Comparison of ENCODE assay signal across 29 cellular contexts in the genomic region with DNA sequence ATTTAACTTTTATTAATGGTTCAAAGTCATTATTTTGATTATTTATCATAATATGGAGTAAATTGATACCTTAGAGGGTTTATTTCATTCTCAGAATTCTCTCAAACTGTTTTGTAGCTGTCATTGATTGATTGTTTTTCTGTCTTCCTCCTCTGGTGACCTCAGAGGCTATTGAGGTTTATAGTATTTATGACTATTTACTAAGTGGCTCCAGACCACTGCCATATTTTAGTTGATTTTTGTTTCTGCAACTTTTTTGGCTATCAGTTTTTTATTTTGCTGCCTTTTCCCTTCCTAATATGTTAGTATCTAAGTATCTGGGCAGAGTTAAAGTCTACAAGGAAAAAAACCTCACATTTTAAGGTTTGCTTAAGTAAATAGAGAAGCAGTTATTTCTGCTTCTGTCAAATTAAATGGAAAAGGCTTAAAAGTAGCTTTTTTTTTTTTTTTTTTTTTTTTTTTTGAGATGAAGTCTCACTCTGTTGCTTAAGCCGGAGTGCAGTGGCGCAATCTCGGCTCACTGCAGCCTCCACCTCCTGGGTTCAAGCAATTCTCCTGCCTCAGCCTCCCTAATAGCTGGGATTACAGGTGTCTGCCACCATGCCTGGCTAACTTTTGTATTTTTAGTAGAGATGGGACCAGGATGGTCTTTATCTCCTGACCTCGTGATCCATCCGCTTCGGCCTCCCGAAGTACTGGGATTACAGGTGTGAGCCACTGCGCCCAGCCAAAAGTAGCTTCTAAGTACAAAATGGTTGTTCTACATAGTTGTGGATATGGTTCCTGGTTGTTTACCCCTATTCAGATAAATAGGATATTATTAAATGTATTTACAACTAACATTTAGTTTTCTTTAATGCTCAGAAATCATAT. TPM values are rescaled to one million over a fixed set of nuclear protein-coding genes. Genes with fewer than 3 reads are reported as not detected.
A peak's percentile ranks its signal among the peaks of the same experiment; 100 is the strongest.
DNase-seq lines count a peak whose midpoint lies in the region; ATAC-seq, FAIRE-seq and TF ChIP-seq lines count a peak whose summit lies in the region.
"Had no signal": no experiment of that assay in that cellular context is flagged by ENCODE, and none has a peak within 500 bp of the region (broad histone marks: within the 10 kb centered on the region; RNA-seq: fewer than 3 reads in every experiment).

No MANE protein-coding gene starts in this region.

- H4K20me1 ChIP-seq in SK-N-SH (ENCODE audit: insufficient read depth) (peaks cover 98% of the 10 kb centered on the region), MM.1S (ENCODE audit: insufficient read depth, low read length) (peaks cover 57% of the 10 kb centered on the region), endothelial cell of umbilical vein (replicated peaks; ENCODE audit: control insufficient read depth, extremely low read depth, insufficient read depth, low read length) (peaks cover 30% of the 10 kb centered on the region)
- H4K20me1 ChIP-seq in BLaER1 treated with 17β-estradiol and CSF1 and Interleukin-3, amounts not matched to agents 10 nM and 100 nM, result peaks cover 90 to 100% (median 98%) of the 10 kb centered on the region in 11 experiments

- H3K9me1 ChIP-seq in endothelial cell of umbilical vein (replicated peaks; ENCODE audit: control insufficient read depth, extremely low read depth, insufficient read depth, low read length), result no peaks in the 10 kb centered on the region

- H3K9me2 ChIP-seq in SK-N-SH (no peaks in the 10 kb centered on the region), MM.1S (replicated peaks; ENCODE audit: insufficient read depth, low read length) (no peaks in the 10 kb centered on the region)

- H3K9me3 Mint-ChIP-seq in CD14-positive monocyte, result no peaks in the 10 kb centered on the region
- H3K9me3 Mint-ChIP-seq: activated naive CD4-positive, alpha-beta T cell treated with anti-CD3 and anti-CD28 coated beads for 36 hours; natural killer cell treated with Interleukin-12 subunit alpha and Interleukin-12 subunit beta and Interleukin-15 and Interleukin-18, amount 100 ng/mL, for 72 hours had no signal

- peaks cover 15% of the 10 kb centered on the region for H3K4me1 Mint-ChIP-seq in CD14-positive monocyte

- CTCF ChIA-PET in SK-N-SH (lab: Yijun Ruan, JAX), result interaction anchor here (1.0 to 3.6 kb wide), 3 partner anchors 9 to 14 kb away, joined by 3 to 21 read pairs (median 4); no protein-coding TSS in a partner anchor
- CTCF ChIA-PET in endothelial cell of umbilical vein (lab: Charles Lee), result interaction anchor here (1.1 to 2.3 kb wide), 2 partner anchors 15 to 29 kb away, joined by 3 to 20 read pairs; no protein-coding TSS in a partner anchor

- ATAC-seq in SK-N-SH treated with all-trans-retinoic acid at 6 μM for 48 hours, result no peak; the same call in 2 of the 3 replicates
- ATAC-seq: foreskin keratinocyte; natural killer cell treated with Interleukin-12 subunit alpha and Interleukin-12 subunit beta and Interleukin-15 and Interleukin-18, amount 100 ng/mL, for 72 hours; Right ventricle myocardium inferior had no signal

- WGBS in SK-N-SH (ENCODE audit: low lambda C conversion rate), result 98% methylated on average over 8 of the region's 8 CpGs

- H3K79me2 ChIP-seq in SK-N-SH (ENCODE audit: insufficient read depth), result peaks cover 97% of the 10 kb centered on the region
- H3K79me2 ChIP-seq in MM.1S (ENCODE audit: low read length), result peaks cover 97% of the 10 kb centered on the region
- peaks cover 85% of the 10 kb centered on the region for H3K79me2 ChIP-seq in endothelial cell of umbilical vein (ENCODE audit: control insufficient read depth, insufficient read depth, low read length)

- POLR2A ChIA-PET in SK-N-SH (lab: Yijun Ruan, JAX), result no interaction called here
- POLR2A ChIA-PET in endothelial cell of umbilical vein (lab: Charles Lee), result no interaction called here

- H3K27ac Mint-ChIP-seq in CD14-positive monocyte, result peak overlapping the region in 1 of 7 donors; percentile 76
- H3K27ac Mint-ChIP-seq: activated naive CD4-positive, alpha-beta T cell treated with anti-CD3 and anti-CD28 coated beads for 36 hours had no signal

- intact Hi-C loops in endothelial cell of umbilical vein (cut with micrococcal nuclease) (no loop called here), CD14-positive monocyte (cut with micrococcal nuclease) (no loop called here)

- no peak for TF ChIP-seq EP300 in SK-N-SH (IDR thresholded peaks at IDR 0.05; ENCODE audit: borderline replicate concordance in 1 of 2, low read depth in 1 of 2, low read length in 1 of 2)

- DNase-seq in SK-N-SH, result no peak
- no peak for DNase-seq in MM.1S
- no peak for DNase-seq in endothelial cell of umbilical vein (ENCODE audit: low read depth, low spot score)
- no peak for DNase-seq in urothelium cell line (ENCODE audit: low spot score)
- DNase-seq in cortex of kidney (lab: John Stamatoyannopoulos, UW), result no peak
- no peak for DNase-seq in CD14-positive monocyte (ENCODE audit: low spot score)
- DNase-seq: activated CD4-positive, alpha-beta T cell treated with anti-CD3 and anti-CD28 coated beads, Interleukin-2, amount 50 U/mL, for 1 hour; activated naive CD4-positive, alpha-beta T cell treated with anti-CD3 and anti-CD28 coated beads for 36 hours; activated T-cell treated with anti-CD3 and anti-CD28 coated beads for 4 hours; central memory CD4-positive, alpha-beta T cell; erythroblast; foreskin keratinocyte; midbrain; NCI-H1105 treated with DMSO at 0.1 percent for 48 hours; NCI-H2081; NCI-H82; OCI-M1; posterior cingulate gyrus; sigmoid colon; stimulated activated CD4-positive, alpha-beta T cell treated with anti-CD3 and anti-CD28 coated beads, Interleukin-15, amount 100 ng/mL, for 24 hours; upper lobe of left lung had no signal

- no TSS peak for BruUV-seq in endothelial cell of umbilical vein (replicated peaks; lab: Mats Ljungman, UMichigan)

- H3K36me3 Mint-ChIP-seq in CD14-positive monocyte, result peaks cover 62 to 83% of the 10 kb centered on the region in 2 donors

- no peak overlapping the region for H3K4me3 Mint-ChIP-seq in CD14-positive monocyte
- H3K4me3 Mint-ChIP-seq: activated naive CD4-positive, alpha-beta T cell treated with anti-CD3 and anti-CD28 coated beads for 36 hours had no signal

- H3K9ac ChIP-seq in SK-N-SH, result no peak overlapping the region
- peak overlapping the region; percentile 54 to 100 (median 99); a peak in 21 of 22 replicates for H3K9ac ChIP-seq in BLaER1 treated with 17β-estradiol and CSF1 and Interleukin-3, amounts not matched to agents 10 nM and 100 nM
- H3K9ac ChIP-seq in MM.1S (ENCODE audit: low read length), result no peak overlapping the region
- H3K9ac ChIP-seq in endothelial cell of umbilical vein (replicated peaks; ENCODE audit: extremely low read depth, insufficient read depth, low read length), result no peak overlapping the region
- H3K9ac ChIP-seq: KMS-11 had no signal

- H3K27me3 ChIP-seq in SK-N-SH (ENCODE audit: insufficient read depth), result no peaks in the 10 kb centered on the region
- no peaks in the 10 kb centered on the region for H3K27me3 ChIP-seq in BLaER1 treated with 17β-estradiol and CSF1 and Interleukin-3, amounts not matched to agents 10 nM and 100 nM
- H3K27me3 ChIP-seq in MM.1S (replicated peaks; ENCODE audit: insufficient read depth, low read length), result no peaks in the 10 kb centered on the region
- no peaks in the 10 kb centered on the region for H3K27me3 ChIP-seq in endothelial cell of umbilical vein (ENCODE audit: control insufficient read depth in 2 of 2, insufficient read depth in 2 of 2, low read length in 2 of 2)
- H3K27me3 ChIP-seq: ascending aorta, foreskin keratinocyte, sigmoid colon, upper lobe of left lung had no signal

- H3K36me3 ChIP-seq in SK-N-SH (replicated peaks in 1 of 2; ENCODE audit: control insufficient read depth in 1 of 2, insufficient read depth in 2 of 2, low read length in 1 of 2) (peaks cover 76 to 97% of the 10 kb centered on the region in 2 experiments), MM.1S (replicated peaks; ENCODE audit: insufficient read depth, low read length) (peaks cover 16% of the 10 kb centered on the region), endothelial cell of umbilical vein (ENCODE audit: control insufficient read depth in 2 of 2, extremely low read depth in 1 of 2, insufficient read depth in 2 of 2, low read length in 2 of 2) (peaks cover 5 to 40% of the 10 kb centered on the region in 2 experiments)
- H3K36me3 ChIP-seq in BLaER1 treated with 17β-estradiol and CSF1 and Interleukin-3, amounts not matched to agents 10 nM and 100 nM, result peaks cover 93 to 100% (median 96%) of the 10 kb centered on the region in 11 experiments

- H3K9me3 ChIP-seq in SK-N-SH (no peaks in the 10 kb centered on the region), MM.1S (replicated peaks; ENCODE audit: insufficient read depth, low read length) (no peaks in the 10 kb centered on the region), endothelial cell of umbilical vein (replicated peaks; ENCODE audit: control insufficient read depth, insufficient read depth, low read length) (no peaks in the 10 kb centered on the region)
- no peaks in the 10 kb centered on the region for H3K9me3 ChIP-seq in BLaER1 treated with 17β-estradiol and CSF1 and Interleukin-3, amounts not matched to agents 10 nM and 100 nM (replicated peaks in 1 of 11)
- H3K9me3 ChIP-seq: ascending aorta, HAP-1, sigmoid colon, upper lobe of left lung had no signal

- TF ChIP-seq POLR2A in endothelial cell of umbilical vein (IDR thresholded peaks at IDR 0.05; ENCODE audit: low read depth, low read length), result no peak

- FAIRE-seq in endothelial cell of umbilical vein (lab: Jason Lieb, UNC), result no peak
- no peak for FAIRE-seq in urothelium cell line (lab: Jason Lieb, UNC)
- FAIRE-seq: G401.6 had no signal

- peaks cover 2 to 12% of the 10 kb centered on the region in 2 experiments; a peak in 3 of 4 replicates for H3K4me1 ChIP-seq in SK-N-SH (ENCODE audit: control insufficient read depth in 1 of 2, insufficient read depth in 2 of 2, low read depth in 1 of 2, low read length in 1 of 2)
- H3K4me1 ChIP-seq in BLaER1 treated with 17β-estradiol and CSF1 and Interleukin-3, amounts not matched to agents 10 nM and 100 nM, result peaks cover 71 to 91% (median 84%) of the 10 kb centered on the region in 10 experiments
- H3K4me1 ChIP-seq in MM.1S (ENCODE audit: low read length), result peaks cover 26% of the 10 kb centered on the region; the same call in 1 of the 2 replicates
- H3K4me1 ChIP-seq in endothelial cell of umbilical vein (ENCODE audit: control insufficient read depth, extremely low read depth, insufficient read depth, low read length), result peaks cover 5% of the 10 kb centered on the region
- H3K4me1 ChIP-seq: HAP-1 had no signal

- H3K27ac ChIP-seq in SK-N-SH (ENCODE audit: low read depth in 2 of 2, low read length in 1 of 2) (no peak overlapping the region), MM.1S (ENCODE audit: low read length) (no peak overlapping the region), endothelial cell of umbilical vein (ENCODE audit: insufficient read depth, low read depth, low read length) (no peak overlapping the region)
- H3K27ac ChIP-seq in BLaER1 treated with 17β-estradiol and CSF1 and Interleukin-3, amounts not matched to agents 10 nM and 100 nM, result peak overlapping the region in 10 of 11 experiments; percentile 5 to 99 (median 36); a peak in 16 of 22 replicates
- H3K27ac ChIP-seq: ascending aorta, foreskin keratinocyte, KMS-11, sigmoid colon, upper lobe of left lung had no signal

- H3K4me3 ChIP-seq in SK-N-SH (ENCODE audit: low read depth in 2 of 2, low read length in 1 of 2) (0 out of 4 replicates have a peak overlapping the region, but pooled peaks of 1 of the 2 experiments have one; percentile 11), MM.1S (ENCODE audit: low read length) (no peak overlapping the region), endothelial cell of umbilical vein (replicated peaks in 1 of 3; ENCODE audit: insufficient read depth in 1 of 3, low read depth in 1 of 3, low read length in 3 of 3) (no peak overlapping the region)
- H3K4me3 ChIP-seq in BLaER1 treated with 17β-estradiol and CSF1 and Interleukin-3, amounts not matched to agents 10 nM and 100 nM, result peak overlapping the region; percentile 50 to 92 (median 84); a peak in 19 of 20 replicates
- H3K4me3 ChIP-seq: ascending aorta, HAP-1, sigmoid colon, upper lobe of left lung had no signal

- dilution Hi-C loops in endothelial cell of umbilical vein (cut with MboI; ENCODE audit: extremely low pct_ligation_motif_present, low sequenced_read_pairs), result no loop called here

- H3K4me2 ChIP-seq in SK-N-SH (peak overlapping the region; percentile 76; the same call in 1 of the 2 replicates), MM.1S (ENCODE audit: low read depth, low read length) (peak overlapping the region; percentile 73; the same call in 1 of the 2 replicates), endothelial cell of umbilical vein (ENCODE audit: insufficient read depth, low read length) (peak overlapping the region; percentile 39)
- peak overlapping the region; percentile 80 to 98 (median 93) for H3K4me2 ChIP-seq in BLaER1 treated with 17β-estradiol and CSF1 and Interleukin-3, amounts not matched to agents 10 nM and 100 nM
- H3K4me2 ChIP-seq: KMS-11 had no signal

- TF ChIP-seq RAD21 in SK-N-SH (IDR thresholded peaks at IDR 0.05; ENCODE audit: low read length), result no peak

- no peaks in the 10 kb centered on the region for H3K27me3 Mint-ChIP-seq in CD14-positive monocyte (ENCODE audit: low read depth in 3 of 3)
- H3K27me3 Mint-ChIP-seq: natural killer cell treated with Interleukin-12 subunit alpha and Interleukin-12 subunit beta and Interleukin-15 and Interleukin-18, amount 100 ng/mL, for 72 hours had no signal

- TF ChIP-seq CTCF in SK-N-SH (IDR thresholded peaks at IDR 0.05), result no peak
- TF ChIP-seq CTCF in MM.1S (IDR thresholded peaks at IDR 0.05; ENCODE audit: low read length), result no peak
- no peak for TF ChIP-seq CTCF in endothelial cell of umbilical vein (IDR thresholded peaks at IDR 0.05; ENCODE audit: extremely low read depth in 1 of 2, insufficient read depth in 1 of 2, low read depth in 1 of 2, low read length in 2 of 2)
- no peak for TF ChIP-seq CTCF in CD14-positive monocyte (IDR thresholded peaks at IDR 0.05)

- H2AFZ ChIP-seq in SK-N-SH (ENCODE audit: low read depth), result no peak overlapping the region
- H2AFZ ChIP-seq in MM.1S (ENCODE audit: low read length), result no peak overlapping the region
- no peak overlapping the region for H2AFZ ChIP-seq in endothelial cell of umbilical vein (ENCODE audit: low read depth, low read length)

- H3F3A ChIP-seq in SK-N-SH (replicated peaks; ENCODE audit: insufficient read depth) (peaks cover 62% of the 10 kb centered on the region), MM.1S (ENCODE audit: insufficient read depth, low read length) (peaks cover 78% of the 10 kb centered on the region)

RNA-seq across cellular contexts. Expression of a gene that starts 8.2 kb away (rescaled TPM):
- polyA plus RNA-seq in SK-N-SH (2012; rRNA removed) (16.9 and 21.5 TPM in 2 replicates), endothelial cell of umbilical vein (12.2 and 16.7 TPM in 2 replicates), CD14-positive monocyte (10 to 100 TPM; 27.6 to 39.9 TPM)
- 17.7 and 37.8 TPM in 2 replicates for polyA plus RNA-seq in SK-N-SH (2012; cell fraction: cytosol; rRNA removed)
- 60.1 and 67.7 TPM in 2 replicates for polyA plus RNA-seq in SK-N-SH (2012; cell fraction: nucleus; rRNA removed)
- total RNA-seq in endothelial cell of umbilical vein, result 270 and 276 TPM in 2 replicates
- 19.5 and 20.9 TPM in 2 replicates for polyA plus RNA-seq in endothelial cell of umbilical vein (2011; cell fraction: cytosol; rRNA removed)
- polyA plus RNA-seq in endothelial cell of umbilical vein (2011; cell fraction: nucleus; rRNA removed), result 92.1 and 112 TPM in 2 replicates
- polyA plus RNA-seq in endothelial cell of umbilical vein (2012), result 88.0 and 129 TPM in 2 replicates
- 121 and 123 TPM in 2 replicates for polyA minus RNA-seq in endothelial cell of umbilical vein
- polyA minus RNA-seq in endothelial cell of umbilical vein (2011; cell fraction: cytosol; rRNA and poly(A)+ RNA removed), result 37.3 TPM
- 167 and 236 TPM in 2 replicates for polyA minus RNA-seq in endothelial cell of umbilical vein (2011; cell fraction: nucleus; rRNA and poly(A)+ RNA removed)

Comparison
In these comparisons a context has a peak if more than half of its experiments do, and no peak if none do; other contexts are left out.
1. H3K27ac ChIP-seq: peak in BLaER1 treated with 17β-estradiol and CSF1 and Interleukin-3, amounts not matched to agents 10 nM and 100 nM (10 of 11); none in SK-N-SH (0 of 2), MM.1S (single experiment) and endothelial cell of umbilical vein (single experiment).
2. H3K4me2 ChIP-seq: peak in every context shown above with its lines; median percentile 93 in BLaER1 treated with 17β-estradiol and CSF1 and Interleukin-3, amounts not matched to agents 10 nM and 100 nM; 76 in SK-N-SH; 73 in MM.1S; 39 in endothelial cell of umbilical vein.
3. H3K4me3 ChIP-seq: peak in BLaER1 treated with 17β-estradiol and CSF1 and Interleukin-3, amounts not matched to agents 10 nM and 100 nM (10 of 10); none in MM.1S (single experiment) and endothelial cell of umbilical vein (0 of 3).
4. H3K9ac ChIP-seq: peak in BLaER1 treated with 17β-estradiol and CSF1 and Interleukin-3, amounts not matched to agents 10 nM and 100 nM (11 of 11); none in SK-N-SH (single experiment), MM.1S (single experiment) and endothelial cell of umbilical vein (single experiment).